1 cellular context compared by ENCODE assay signal in the genomic region with DNA sequence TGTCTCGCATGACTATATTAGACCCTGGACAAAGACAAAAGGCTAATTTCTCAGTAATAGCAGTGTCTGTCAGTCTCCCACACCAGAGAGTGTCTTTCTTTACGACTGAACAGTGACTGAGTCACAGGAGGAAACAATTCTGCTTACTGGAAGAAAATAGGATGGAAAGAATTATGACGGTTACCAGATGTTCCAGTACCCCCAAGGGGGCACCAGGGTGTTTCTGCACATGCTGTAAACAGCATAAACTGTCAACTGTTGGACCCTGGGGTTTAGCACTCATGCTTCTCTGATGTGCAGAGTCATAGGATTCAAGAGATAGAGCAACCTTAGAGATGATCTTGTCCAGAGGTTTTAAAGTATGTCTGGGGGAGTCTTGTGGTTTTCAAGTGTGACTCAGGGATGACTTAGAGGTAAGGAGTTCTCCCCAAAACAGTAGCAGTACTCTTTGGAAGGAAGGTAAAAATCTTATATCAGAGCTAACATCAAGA.
TF ChIP-seq lines count a peak whose summit lies in the region.

No MANE protein-coding gene starts in this region.

TF ChIP-seq in GM23338, 12 proteins besides CTCF, POLR2A, EP300 and RAD21 (continued from another document):
- TF ChIP-seq, protein P1, sequence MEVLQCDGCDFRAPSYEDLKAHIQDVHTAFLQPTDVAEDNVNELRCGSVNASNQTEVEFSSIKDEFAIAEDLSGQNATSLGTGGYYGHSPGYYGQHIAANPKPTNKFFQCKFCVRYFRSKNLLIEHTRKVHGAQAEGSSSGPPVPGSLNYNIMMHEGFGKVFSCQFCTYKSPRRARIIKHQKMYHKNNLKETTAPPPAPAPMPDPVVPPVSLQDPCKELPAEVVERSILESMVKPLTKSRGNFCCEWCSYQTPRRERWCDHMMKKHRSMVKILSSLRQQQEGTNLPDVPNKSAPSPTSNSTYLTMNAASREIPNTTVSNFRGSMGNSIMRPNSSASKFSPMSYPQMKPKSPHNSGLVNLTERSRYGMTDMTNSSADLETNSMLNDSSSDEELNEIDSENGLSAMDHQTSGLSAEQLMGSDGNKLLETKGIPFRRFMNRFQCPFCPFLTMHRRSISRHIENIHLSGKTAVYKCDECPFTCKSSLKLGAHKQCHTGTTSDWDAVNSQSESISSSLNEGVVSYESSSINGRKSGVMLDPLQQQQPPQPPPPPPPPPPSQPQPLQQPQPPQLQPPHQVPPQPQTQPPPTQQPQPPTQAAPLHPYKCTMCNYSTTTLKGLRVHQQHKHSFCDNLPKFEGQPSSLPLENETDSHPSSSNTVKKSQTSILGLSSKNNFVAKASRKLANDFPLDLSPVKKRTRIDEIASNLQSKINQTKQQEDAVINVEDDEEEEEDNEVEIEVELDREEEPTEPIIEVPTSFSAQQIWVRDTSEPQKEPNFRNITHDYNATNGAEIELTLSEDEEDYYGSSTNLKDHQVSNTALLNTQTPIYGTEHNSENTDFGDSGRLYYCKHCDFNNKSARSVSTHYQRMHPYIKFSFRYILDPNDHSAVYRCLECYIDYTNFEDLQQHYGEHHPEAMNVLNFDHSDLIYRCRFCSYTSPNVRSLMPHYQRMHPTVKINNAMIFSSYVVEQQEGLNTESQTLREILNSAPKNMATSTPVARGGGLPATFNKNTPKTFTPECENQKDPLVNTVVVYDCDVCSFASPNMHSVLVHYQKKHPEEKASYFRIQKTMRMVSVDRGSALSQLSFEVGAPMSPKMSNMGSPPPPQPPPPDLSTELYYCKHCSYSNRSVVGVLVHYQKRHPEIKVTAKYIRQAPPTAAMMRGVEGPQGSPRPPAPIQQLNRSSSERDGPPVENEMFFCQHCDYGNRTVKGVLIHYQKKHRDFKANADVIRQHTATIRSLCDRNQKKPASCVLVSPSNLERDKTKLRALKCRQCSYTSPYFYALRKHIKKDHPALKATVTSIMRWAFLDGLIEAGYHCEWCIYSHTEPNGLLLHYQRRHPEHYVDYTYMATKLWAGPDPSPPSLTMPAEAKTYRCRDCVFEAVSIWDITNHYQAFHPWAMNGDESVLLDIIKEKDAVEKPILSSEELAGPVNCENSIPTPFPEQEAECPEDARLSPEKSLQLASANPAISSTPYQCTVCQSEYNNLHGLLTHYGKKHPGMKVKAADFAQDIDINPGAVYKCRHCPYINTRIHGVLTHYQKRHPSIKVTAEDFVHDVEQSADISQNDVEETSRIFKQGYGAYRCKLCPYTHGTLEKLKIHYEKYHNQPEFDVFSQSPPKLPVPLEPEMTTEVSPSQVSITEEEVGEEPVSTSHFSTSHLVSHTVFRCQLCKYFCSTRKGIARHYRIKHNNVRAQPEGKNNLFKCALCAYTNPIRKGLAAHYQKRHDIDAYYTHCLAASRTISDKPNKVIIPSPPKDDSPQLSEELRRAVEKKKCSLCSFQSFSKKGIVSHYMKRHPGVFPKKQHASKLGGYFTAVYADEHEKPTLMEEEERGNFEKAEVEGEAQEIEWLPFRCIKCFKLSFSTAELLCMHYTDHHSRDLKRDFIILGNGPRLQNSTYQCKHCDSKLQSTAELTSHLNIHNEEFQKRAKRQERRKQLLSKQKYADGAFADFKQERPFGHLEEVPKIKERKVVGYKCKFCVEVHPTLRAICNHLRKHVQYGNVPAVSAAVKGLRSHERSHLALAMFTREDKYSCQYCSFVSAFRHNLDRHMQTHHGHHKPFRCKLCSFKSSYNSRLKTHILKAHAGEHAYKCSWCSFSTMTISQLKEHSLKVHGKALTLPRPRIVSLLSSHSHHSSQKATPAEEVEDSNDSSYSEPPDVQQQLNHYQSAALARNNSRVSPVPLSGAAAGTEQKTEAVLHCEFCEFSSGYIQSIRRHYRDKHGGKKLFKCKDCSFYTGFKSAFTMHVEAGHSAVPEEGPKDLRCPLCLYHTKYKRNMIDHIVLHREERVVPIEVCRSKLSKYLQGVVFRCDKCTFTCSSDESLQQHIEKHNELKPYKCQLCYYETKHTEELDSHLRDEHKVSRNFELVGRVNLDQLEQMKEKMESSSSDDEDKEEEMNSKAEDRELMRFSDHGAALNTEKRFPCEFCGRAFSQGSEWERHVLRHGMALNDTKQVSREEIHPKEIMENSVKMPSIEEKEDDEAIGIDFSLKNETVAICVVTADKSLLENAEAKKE (CRISPR knock-in tag; IDR thresholded peaks at IDR 0.05), result no peak
- no peak for TF ChIP-seq POLR2AphosphoS5 (IDR thresholded peaks at IDR 0.05; ENCODE audit: low read depth)
TF ChIP-seq in GM23338: peak in this region for 0.
